Comparison of ENCODE assay signal across 1 cellular context in the genomic region with DNA sequence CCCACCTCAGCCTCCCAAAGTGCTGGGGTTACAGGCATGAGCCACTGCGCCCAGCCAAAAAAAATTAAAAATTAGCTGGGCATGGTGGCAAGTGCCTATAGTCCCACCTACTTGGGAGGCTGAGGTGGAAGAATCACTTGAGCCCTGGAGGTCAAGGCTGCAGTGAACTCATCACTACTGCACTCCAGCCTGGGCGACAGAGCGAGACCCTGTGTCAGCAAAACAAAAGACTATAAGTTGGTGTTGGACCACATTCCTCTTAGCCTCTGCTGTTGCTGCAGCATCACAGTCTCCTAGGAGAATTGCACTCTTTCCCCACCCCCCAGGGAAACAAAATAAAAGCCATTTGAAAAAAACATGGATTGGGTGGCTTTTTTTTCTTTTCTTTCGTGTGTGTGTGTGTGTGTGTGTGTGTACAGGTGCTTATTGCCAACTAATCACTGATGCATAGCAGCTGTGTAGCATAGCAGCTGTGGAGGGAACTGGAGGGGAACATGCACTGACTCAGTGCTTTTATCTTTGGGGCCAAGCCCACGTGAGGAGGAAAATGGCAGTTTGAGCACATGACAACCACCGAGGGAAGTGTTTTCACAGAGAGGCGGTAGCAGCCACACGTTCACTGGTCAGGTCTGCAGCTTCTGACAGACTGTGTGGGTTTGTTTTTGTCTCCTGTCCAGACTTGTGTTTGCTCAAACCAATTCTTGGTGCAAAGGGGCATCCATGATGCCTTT.
TF ChIP-seq lines count a peak whose summit lies in the region.

No MANE protein-coding gene starts in this region.

TF ChIP-seq in K562, 482 proteins besides CTCF, POLR2A, EP300 and RAD21 (continued from another document and continues in another):
- TF ChIP-seq ZNF592 (IDR thresholded peaks at IDR 0.05) (peak; percentile 80), KDM1A (IDR thresholded peaks at IDR 0.05) (no peak), NFYB (IDR thresholded peaks at IDR 0.05; ENCODE audit: extremely low read depth, insufficient read length) (no peak), REST (CRISPR knock-in tag; IDR thresholded peaks at IDR 0.05; ENCODE audit: low read depth) (no peak), HEY1 (CRISPR knock-in tag; IDR thresholded peaks at IDR 0.05; ENCODE audit: borderline replicate concordance) (peak; percentile 51; the same call in 1 of the 2 replicates), ZMIZ1 (IDR thresholded peaks at IDR 0.05; ENCODE audit: low read depth in 2 of 2, low read length in 2 of 2) (no peak), POLR3G (IDR thresholded peaks at IDR 0.05; ENCODE audit: extremely low read depth, insufficient read length, insufficient replicate concordance) (no peak), ZNF124 (CRISPR knock-in tag; IDR thresholded peaks at IDR 0.05) (no peak), MEF2A (IDR thresholded peaks at IDR 0.05; ENCODE audit: control insufficient read depth, low read depth, low read length) (no peak), SRSF7 (optimal IDR thresholded peaks at IDR 0.05; ENCODE audit: low read depth, low read length) (no peak), RFX7 (CRISPR knock-in tag; IDR thresholded peaks at IDR 0.05) (no peak), KDM2B (CRISPR knock-in tag; IDR thresholded peaks at IDR 0.05) (no peak), ZNF764 (CRISPR knock-in tag; IDR thresholded peaks at IDR 0.05; ENCODE audit: low read depth) (no peak), ZFP30 (CRISPR knock-in tag; IDR thresholded peaks at IDR 0.05; ENCODE audit: borderline replicate concordance) (no peak), FOXJ2 (tag; IDR thresholded peaks at IDR 0.05) (no peak), POLR2G (IDR thresholded peaks at IDR 0.05; ENCODE audit: low read depth, low read length) (no peak), LEF1 (IDR thresholded peaks at IDR 0.05) (0 out of 2 replicates have a peak, but pooled peaks have one; percentile 22), SRSF1 (IDR thresholded peaks at IDR 0.05; ENCODE audit: low read depth, low read length) (no peak), FOXA3 (CRISPR knock-in tag; conservative IDR thresholded peaks at IDR 0.05 in 1 of 2, IDR thresholded peaks at IDR 0.05 in 1 of 2) (no peak), SMARCB1 (IDR thresholded peaks at IDR 0.05; ENCODE audit: insufficient read length, low read depth) (no peak), ZNF23 (CRISPR knock-in tag; IDR thresholded peaks at IDR 0.05) (no peak), RNF2 (IDR thresholded peaks at IDR 0.05) (peak; percentile 50; the same call in 1 of the 2 replicates), WHSC1 (IDR thresholded peaks at IDR 0.05; ENCODE audit: low read length) (no peak), GATAD2A (IDR thresholded peaks at IDR 0.05) (no peak), MITF (IDR thresholded peaks at IDR 0.05) (no peak; the same call in 1 of the 2 replicates), ZNF639 (CRISPR knock-in tag; conservative IDR thresholded peaks at IDR 0.05 in 1 of 2, IDR thresholded peaks at IDR 0.05 in 1 of 2) (peak in 1 of 2 experiments; percentile 65; a peak in 1 of 4 replicates), DACH1 (IDR thresholded peaks at IDR 0.05; ENCODE audit: partially characterized antibody) (peak; percentile 34), NFXL1 (CRISPR knock-in tag; IDR thresholded peaks at IDR 0.05) (0 out of 2 replicates have a peak, but pooled peaks have one; percentile 70), ZNF79 (CRISPR knock-in tag; IDR thresholded peaks at IDR 0.05; ENCODE audit: low read depth) (peak; percentile 74; the same call in 1 of the 2 replicates), RUNX1 (IDR thresholded peaks at IDR 0.05; ENCODE audit: low read depth) (no peak), TAF1 (IDR thresholded peaks at IDR 0.05; ENCODE audit: control insufficient read depth, extremely low read depth, insufficient read depth, low read length, severe bottlenecking) (no peak), ZNF140 (CRISPR knock-in tag; IDR thresholded peaks at IDR 0.05) (no peak)
- TF ChIP-seq, protein P1, sequence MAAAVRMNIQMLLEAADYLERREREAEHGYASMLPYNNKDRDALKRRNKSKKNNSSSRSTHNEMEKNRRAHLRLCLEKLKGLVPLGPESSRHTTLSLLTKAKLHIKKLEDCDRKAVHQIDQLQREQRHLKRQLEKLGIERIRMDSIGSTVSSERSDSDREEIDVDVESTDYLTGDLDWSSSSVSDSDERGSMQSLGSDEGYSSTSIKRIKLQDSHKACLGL (CRISPR knock-in tag; IDR thresholded peaks at IDR 0.05; ENCODE audit: borderline replicate concordance, poor library complexity, severe bottlenecking), result no peak
- TF ChIP-seq, protein P2, sequence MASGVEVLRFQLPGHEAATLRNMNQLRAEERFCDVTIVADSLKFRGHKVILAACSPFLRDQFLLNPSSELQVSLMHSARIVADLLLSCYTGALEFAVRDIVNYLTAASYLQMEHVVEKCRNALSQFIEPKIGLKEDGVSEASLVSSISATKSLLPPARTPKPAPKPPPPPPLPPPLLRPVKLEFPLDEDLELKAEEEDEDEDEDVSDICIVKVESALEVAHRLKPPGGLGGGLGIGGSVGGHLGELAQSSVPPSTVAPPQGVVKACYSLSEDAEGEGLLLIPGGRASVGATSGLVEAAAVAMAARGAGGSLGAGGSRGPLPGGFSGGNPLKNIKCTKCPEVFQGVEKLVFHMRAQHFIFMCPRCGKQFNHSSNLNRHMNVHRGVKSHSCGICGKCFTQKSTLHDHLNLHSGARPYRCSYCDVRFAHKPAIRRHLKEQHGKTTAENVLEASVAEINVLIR (CRISPR knock-in tag; IDR thresholded peaks at IDR 0.05), result no peak
- TF ChIP-seq, protein P3, sequence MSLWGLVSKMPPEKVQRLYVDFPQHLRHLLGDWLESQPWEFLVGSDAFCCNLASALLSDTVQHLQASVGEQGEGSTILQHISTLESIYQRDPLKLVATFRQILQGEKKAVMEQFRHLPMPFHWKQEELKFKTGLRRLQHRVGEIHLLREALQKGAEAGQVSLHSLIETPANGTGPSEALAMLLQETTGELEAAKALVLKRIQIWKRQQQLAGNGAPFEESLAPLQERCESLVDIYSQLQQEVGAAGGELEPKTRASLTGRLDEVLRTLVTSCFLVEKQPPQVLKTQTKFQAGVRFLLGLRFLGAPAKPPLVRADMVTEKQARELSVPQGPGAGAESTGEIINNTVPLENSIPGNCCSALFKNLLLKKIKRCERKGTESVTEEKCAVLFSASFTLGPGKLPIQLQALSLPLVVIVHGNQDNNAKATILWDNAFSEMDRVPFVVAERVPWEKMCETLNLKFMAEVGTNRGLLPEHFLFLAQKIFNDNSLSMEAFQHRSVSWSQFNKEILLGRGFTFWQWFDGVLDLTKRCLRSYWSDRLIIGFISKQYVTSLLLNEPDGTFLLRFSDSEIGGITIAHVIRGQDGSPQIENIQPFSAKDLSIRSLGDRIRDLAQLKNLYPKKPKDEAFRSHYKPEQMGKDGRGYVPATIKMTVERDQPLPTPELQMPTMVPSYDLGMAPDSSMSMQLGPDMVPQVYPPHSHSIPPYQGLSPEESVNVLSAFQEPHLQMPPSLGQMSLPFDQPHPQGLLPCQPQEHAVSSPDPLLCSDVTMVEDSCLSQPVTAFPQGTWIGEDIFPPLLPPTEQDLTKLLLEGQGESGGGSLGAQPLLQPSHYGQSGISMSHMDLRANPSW (CRISPR knock-in tag; IDR thresholded peaks at IDR 0.05), result no peak
- TF ChIP-seq, protein P4, sequence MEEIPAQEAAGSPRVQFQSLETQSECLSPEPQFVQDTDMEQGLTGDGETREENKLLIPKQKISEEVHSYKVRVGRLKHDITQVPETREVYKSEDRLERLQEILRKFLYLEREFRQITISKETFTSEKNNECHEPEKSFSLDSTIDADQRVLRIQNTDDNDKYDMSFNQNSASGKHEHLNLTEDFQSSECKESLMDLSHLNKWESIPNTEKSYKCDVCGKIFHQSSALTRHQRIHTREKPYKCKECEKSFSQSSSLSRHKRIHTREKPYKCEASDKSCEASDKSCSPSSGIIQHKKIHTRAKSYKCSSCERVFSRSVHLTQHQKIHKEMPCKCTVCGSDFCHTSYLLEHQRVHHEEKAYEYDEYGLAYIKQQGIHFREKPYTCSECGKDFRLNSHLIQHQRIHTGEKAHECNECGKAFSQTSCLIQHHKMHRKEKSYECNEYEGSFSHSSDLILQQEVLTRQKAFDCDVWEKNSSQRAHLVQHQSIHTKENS (CRISPR knock-in tag; IDR thresholded peaks at IDR 0.05), result no peak
